In genomic region chr19:46601318-46602224, GRCh38 we compare ENCODE assay signal across 1 cellular context.
TF ChIP-seq lines count a peak whose summit lies in the region.

Gene CALM3, plus strand, starts transcription at chr19:46601330. Its CDS starts 105 bp downstream, at chr19:46601435.

TF ChIP-seq in GM12878, 131 proteins besides CTCF, POLR2A, EP300 and RAD21 (continued from another document and continues in another):
- TF ChIP-seq, protein P1, sequence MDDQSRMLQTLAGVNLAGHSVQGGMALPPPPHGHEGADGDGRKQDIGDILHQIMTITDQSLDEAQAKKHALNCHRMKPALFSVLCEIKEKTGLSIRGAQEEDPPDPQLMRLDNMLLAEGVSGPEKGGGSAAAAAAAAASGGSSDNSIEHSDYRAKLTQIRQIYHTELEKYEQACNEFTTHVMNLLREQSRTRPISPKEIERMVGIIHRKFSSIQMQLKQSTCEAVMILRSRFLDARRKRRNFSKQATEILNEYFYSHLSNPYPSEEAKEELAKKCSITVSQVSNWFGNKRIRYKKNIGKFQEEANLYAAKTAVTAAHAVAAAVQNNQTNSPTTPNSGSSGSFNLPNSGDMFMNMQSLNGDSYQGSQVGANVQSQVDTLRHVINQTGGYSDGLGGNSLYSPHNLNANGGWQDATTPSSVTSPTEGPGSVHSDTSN (IDR thresholded peaks at IDR 0.05; ENCODE audit: insufficient replicate concordance, low read depth, low read length) = no peak
- TF ChIP-seq E2F8 (IDR thresholded peaks at IDR 0.05; ENCODE audit: low read depth, partially characterized antibody) (no peak), MEF2B (IDR thresholded peaks at IDR 0.05; ENCODE audit: partially characterized antibody, poor library complexity, severe bottlenecking) (no peak), SMC3 (IDR thresholded peaks at IDR 0.05; ENCODE audit: borderline replicate concordance, low read length) (no peak), ZBTB40 (IDR thresholded peaks at IDR 0.05; ENCODE audit: borderline replicate concordance) (no peak), USF2 (IDR thresholded peaks at IDR 0.05; ENCODE audit: borderline replicate concordance, low read depth, low read length) (no peak), RELA (IDR thresholded peaks at IDR 0.05; ENCODE audit: borderline replicate concordance, partially characterized antibody) (no peak), BCL11A (IDR thresholded peaks at IDR 0.05; ENCODE audit: low read depth, low read length) (no peak), CBX3 (IDR thresholded peaks at IDR 0.05; ENCODE audit: borderline replicate concordance, low read depth) (no peak), ZBTB11 (CRISPR knock-in tag; IDR thresholded peaks at IDR 0.05) (no peak), E2F4 (IDR thresholded peaks at IDR 0.05; ENCODE audit: low read depth, low read length) (no peak), NRF1 (conservative IDR thresholded peaks at IDR 0.05; ENCODE audit: low read depth, low read length) (no peak), KDM1A (IDR thresholded peaks at IDR 0.05; ENCODE audit: borderline replicate concordance) (no peak), NR2C1 (IDR thresholded peaks at IDR 0.05) (no peak), BHLHE40 (IDR thresholded peaks at IDR 0.05; ENCODE audit: borderline replicate concordance in 1 of 2, low read depth in 2 of 2, low read length in 1 of 2) (no peak), NFIC (IDR thresholded peaks at IDR 0.05; ENCODE audit: low read depth, low read length) (no peak), EZH2 (IDR thresholded peaks at IDR 0.05; ENCODE audit: borderline replicate concordance, control insufficient read depth, low read depth, low read length) (no peak), CHD1 (IDR thresholded peaks at IDR 0.05; ENCODE audit: low read depth, low read length) (no peak), IRF4 (IDR thresholded peaks at IDR 0.05; ENCODE audit: low read depth, low read length) (no peak), GABPA (IDR thresholded peaks at IDR 0.05; ENCODE audit: low read depth) (no peak), ZNF24 (IDR thresholded peaks at IDR 0.05) (no peak), BMI1 (IDR thresholded peaks at IDR 0.05; ENCODE audit: borderline replicate concordance) (no peak), EGR1 (IDR thresholded peaks at IDR 0.05; ENCODE audit: borderline replicate concordance in 1 of 2, low read depth in 2 of 2, low read length in 2 of 2) (no peak), SKIL (IDR thresholded peaks at IDR 0.05; ENCODE audit: low read depth, poor library complexity, severe bottlenecking) (no peak), LARP7 (IDR thresholded peaks at IDR 0.05) (peak; percentile 76; the same call in 1 of the 2 replicates), CHD4 (IDR thresholded peaks at IDR 0.05) (no peak), SPI1 (IDR thresholded peaks at IDR 0.05; ENCODE audit: borderline replicate concordance, insufficient read depth, low read depth, low read length) (no peak), TCF12 (IDR thresholded peaks at IDR 0.05; ENCODE audit: low read depth, low read length) (peak; percentile 77; the same call in 1 of the 2 replicates), PML (IDR thresholded peaks at IDR 0.05; ENCODE audit: low read length) (0 out of 2 replicates have a peak, but pooled peaks have one; percentile 6), ETV6 (conservative IDR thresholded peaks at IDR 0.05 in 1 of 2, IDR thresholded peaks at IDR 0.05 in 1 of 2; ENCODE audit: borderline replicate concordance in 1 of 2, low read depth in 1 of 2) (no peak), KLF5 (IDR thresholded peaks at IDR 0.05; ENCODE audit: partially characterized antibody) (no peak), IRF5 (IDR thresholded peaks at IDR 0.05; ENCODE audit: borderline replicate concordance) (no peak), NR2C2 (IDR thresholded peaks at IDR 0.05; ENCODE audit: borderline replicate concordance, control insufficient read depth, insufficient read length, low read depth) (no peak), ASH2L (IDR thresholded peaks at IDR 0.05; ENCODE audit: borderline replicate concordance, low read depth) (no peak)
- TF ChIP-seq, protein P2, sequence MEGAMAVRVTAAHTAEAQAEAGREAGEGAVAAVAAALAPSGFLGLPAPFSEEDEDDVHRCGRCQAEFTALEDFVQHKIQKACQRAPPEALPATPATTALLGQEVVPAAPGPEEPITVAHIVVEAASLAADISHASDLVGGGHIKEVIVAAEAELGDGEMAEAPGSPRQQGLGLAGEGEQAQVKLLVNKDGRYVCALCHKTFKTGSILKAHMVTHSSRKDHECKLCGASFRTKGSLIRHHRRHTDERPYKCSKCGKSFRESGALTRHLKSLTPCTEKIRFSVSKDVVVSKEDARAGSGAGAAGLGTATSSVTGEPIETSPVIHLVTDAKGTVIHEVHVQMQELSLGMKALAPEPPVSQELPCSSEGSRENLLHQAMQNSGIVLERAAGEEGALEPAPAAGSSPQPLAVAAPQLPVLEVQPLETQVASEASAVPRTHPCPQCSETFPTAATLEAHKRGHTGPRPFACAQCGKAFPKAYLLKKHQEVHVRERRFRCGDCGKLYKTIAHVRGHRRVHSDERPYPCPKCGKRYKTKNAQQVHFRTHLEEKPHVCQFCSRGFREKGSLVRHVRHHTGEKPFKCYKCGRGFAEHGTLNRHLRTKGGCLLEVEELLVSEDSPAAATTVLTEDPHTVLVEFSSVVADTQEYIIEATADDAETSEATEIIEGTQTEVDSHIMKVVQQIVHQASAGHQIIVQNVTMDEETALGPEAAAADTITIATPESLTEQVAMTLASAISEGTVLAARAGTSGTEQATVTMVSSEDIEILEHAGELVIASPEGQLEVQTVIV (IDR thresholded peaks at IDR 0.05; ENCODE audit: borderline replicate concordance, partially characterized antibody) = no peak
